Comparison of ENCODE assay signal across 19 cellular contexts in the genomic region with DNA sequence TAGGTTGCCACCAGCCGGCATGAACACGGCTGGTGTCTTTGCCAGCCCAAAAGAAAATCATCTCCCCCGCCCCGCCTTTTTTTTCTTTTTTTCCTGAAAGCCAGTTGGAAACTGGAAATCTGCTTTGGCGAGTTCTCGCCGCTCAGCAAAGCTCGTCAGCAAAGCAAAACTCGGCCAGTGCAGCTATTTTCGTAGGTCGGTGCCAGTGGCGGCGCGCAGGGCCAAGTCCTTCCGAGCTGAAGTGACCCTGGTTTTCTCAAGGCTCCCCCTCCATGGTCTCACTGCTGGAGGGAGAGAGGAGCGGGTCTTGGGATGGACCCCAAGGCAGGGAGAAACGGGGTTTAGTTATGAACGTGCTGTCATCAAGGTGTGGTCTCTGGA.
DNase-seq lines count a peak whose midpoint lies in the region; ATAC-seq, FAIRE-seq and TF ChIP-seq lines count a peak whose summit lies in the region.
"Had no signal": no experiment of that assay in that cellular context is flagged by ENCODE, and none has a peak within 500 bp of the region (broad histone marks: within the 10 kb centered on the region; RNA-seq: fewer than 3 reads in every experiment).

No MANE protein-coding gene starts in this region.

- no peaks in the 10 kb centered on the region for H3K9me3 Mint-ChIP-seq in activated CD4-positive, alpha-beta T cell treated with anti-CD3 and anti-CD28 coated beads, Interleukin-2, amount 10 ng/mL, durations not matched to agents 7 days and 5 days

- peak overlapping the region; percentile 51 for H2AFZ ChIP-seq in PC-3 (ENCODE audit: low read length)

- POLR2A ChIA-PET in PC-3 (lab: Charles Lee; ENCODE audit: unreplicated experiment): no interaction called here
- POLR2A ChIA-PET in activated CD4-positive, alpha-beta T cell treated with anti-CD3 and anti-CD28 coated beads, Interleukin-2, amount 10 ng/mL, durations not matched to agents 7 days and 5 days (lab: Charles Lee): no interaction called here

- TF ChIP-seq CTCF in AG10803 (conservative IDR thresholded peaks at IDR 0.05; ENCODE audit: low read length) (no peak), PC-3 (conservative IDR thresholded peaks at IDR 0.05; ENCODE audit: low read depth, low read length) (no peak), coronary artery (IDR thresholded peaks at IDR 0.05) (no peak), kidney (IDR thresholded peaks at IDR 0.05; ENCODE audit: borderline replicate concordance, extremely low read depth, insufficient read depth) (no peak)

- H3K36me3 ChIP-seq in PC-3 (ENCODE audit: low read depth, low read length): no peaks in the 10 kb centered on the region
- no peaks in the 10 kb centered on the region for H3K36me3 ChIP-seq in kidney (ENCODE audit: control insufficient read depth in 1 of 2, insufficient read depth in 2 of 2, low read length in 2 of 2)
- H3K36me3 ChIP-seq: HAP-1 had no signal

- H4K20me1 ChIP-seq in PC-3 (ENCODE audit: low read length): no peaks in the 10 kb centered on the region

- H3K9me2 ChIP-seq in PC-3 (replicated peaks; ENCODE audit: low read length): no peaks in the 10 kb centered on the region

- no peaks in the 10 kb centered on the region for H3K79me2 ChIP-seq in PC-3 (ENCODE audit: low read length)

- ATAC-seq in PC-3 (no peak), sciatic nerve (peak; percentile 48), HG02885 (IDR thresholded peaks at IDR 0.05; ENCODE audit: poor library complexity, unreplicated experiment) (no peak)
- ATAC-seq: T-cell had no signal

- CTCF ChIA-PET in PC-3 (lab: Charles Lee): no interaction called here
- CTCF ChIA-PET in activated CD4-positive, alpha-beta T cell treated with anti-CD3 and anti-CD28 coated beads, Interleukin-2, amount 10 ng/mL, durations not matched to agents 7 days and 5 days (lab: Charles Lee): no interaction called here

- no peak for DNase-seq in AG10803 (ENCODE audit: low read depth)
- DNase-seq in PC-3: no peak
- no peak for DNase-seq in coronary artery (ENCODE audit: low spot score)
- no peak for DNase-seq in sciatic nerve (ENCODE audit: low spot score)
- DNase-seq in activated CD4-positive, alpha-beta T cell treated with anti-CD3 and anti-CD28 coated beads, Interleukin-2, amount 10 ng/mL, durations not matched to agents 7 days and 5 days: no peak
- no peak for DNase-seq in kidney
- DNase-seq: CD4-positive, CD25-positive, alpha-beta regulatory T cell; DMS79; NCI-H1436; NCI-H187 treated with DMSO at 0.1 percent for 48 hours; NCI-H2107; NCI-H446 treated with DMSO at 0.1 percent for 48 hours; NCI-H526 treated with DMSO at 0.1 percent for 48 hours; SIG-M5; T-cell had no signal

- H3K27ac Mint-ChIP-seq in activated CD4-positive, alpha-beta T cell treated with anti-CD3 and anti-CD28 coated beads, Interleukin-2, amount 10 ng/mL, durations not matched to agents 7 days and 5 days: no peak overlapping the region
- H3K27ac Mint-ChIP-seq: CD4-positive, CD25-positive, alpha-beta regulatory T cell; T-cell had no signal

- no peak for FAIRE-seq in kidney (lab: Jason Lieb, UNC)
- FAIRE-seq: A204.1 had no signal

- H3K4me3 ChIP-seq in AG10803 (ENCODE audit: low read length) (peak overlapping the region; percentile 10; the same call in 1 of the 2 replicates), PC-3 (ENCODE audit: low read length) (peak overlapping the region; percentile 26; the same call in 1 of the 2 replicates), coronary artery (peak overlapping the region; percentile 53), kidney (ENCODE audit: low read length in 2 of 2) (no peak overlapping the region)
- H3K4me3 ChIP-seq: HAP-1 had no signal

- peak overlapping the region; percentile 73 for H3K4me2 ChIP-seq in PC-3 (ENCODE audit: low read length)

- H3K27ac ChIP-seq in PC-3 (ENCODE audit: low read length) (peak overlapping the region; percentile 78), coronary artery (no peak overlapping the region), kidney (ENCODE audit: low read depth in 2 of 2, low read length in 2 of 2) (no peak overlapping the region)

- BruUV-seq in PC-3 (replicated peaks; lab: Mats Ljungman, UMichigan): no TSS peak

- no peaks in the 10 kb centered on the region for H3K9me3 ChIP-seq in PC-3 (ENCODE audit: low read length)
- H3K9me3 ChIP-seq in kidney (ENCODE audit: control insufficient read depth in 1 of 2, low read length in 2 of 2): no peaks in the 10 kb centered on the region
- H3K9me3 ChIP-seq: HAP-1 had no signal

- intact Hi-C loops in PC-3 (cut with micrococcal nuclease): loop anchor here (2.0 to 10.0 kb wide), 2 partner anchors 79 to 237 kb away; no protein-coding TSS in a partner anchor
- intact Hi-C loops in sciatic nerve (cut with DNase I): no loop called here
- intact Hi-C loops in kidney (cut with DNase I): no loop called here

- H3K27me3 ChIP-seq in PC-3 (ENCODE audit: low read length): no peaks in the 10 kb centered on the region

- H3K9ac ChIP-seq in PC-3 (ENCODE audit: low read length) (peak overlapping the region; percentile 41; the same call in 1 of the 2 replicates), kidney (ENCODE audit: low read length in 2 of 2) (no peak overlapping the region)

- H3K27me3 Mint-ChIP-seq in activated CD4-positive, alpha-beta T cell treated with anti-CD3 and anti-CD28 coated beads, Interleukin-2, amount 10 ng/mL, durations not matched to agents 7 days and 5 days: peaks cover 18% of the 10 kb centered on the region
- H3K27me3 Mint-ChIP-seq: IgD-negative memory B cell had no signal

- no peak overlapping the region for H3K4me3 Mint-ChIP-seq in activated CD4-positive, alpha-beta T cell treated with anti-CD3 and anti-CD28 coated beads, Interleukin-2, amount 10 ng/mL, durations not matched to agents 7 days and 5 days
- H3K4me3 Mint-ChIP-seq: CD4-positive, CD25-positive, alpha-beta regulatory T cell; T-cell had no signal

- H3K4me1 ChIP-seq in PC-3 (ENCODE audit: insufficient read depth, low read length): peaks cover 25% of the 10 kb centered on the region
- no peaks in the 10 kb centered on the region for H3K4me1 ChIP-seq in kidney (ENCODE audit: control insufficient read depth in 1 of 2, insufficient read depth in 1 of 2, low read depth in 1 of 2, low read length in 2 of 2)
- H3K4me1 ChIP-seq: HAP-1 had no signal

- H3F3A ChIP-seq in PC-3 (ENCODE audit: low read length, unreplicated experiment): no peaks in the 10 kb centered on the region

- H3K4me1 Mint-ChIP-seq in activated CD4-positive, alpha-beta T cell treated with anti-CD3 and anti-CD28 coated beads, Interleukin-2, amount 10 ng/mL, durations not matched to agents 7 days and 5 days: no peaks in the 10 kb centered on the region
- H3K4me1 Mint-ChIP-seq: CD4-positive, CD25-positive, alpha-beta regulatory T cell; IgD-negative memory B cell; T-cell had no signal

- H3K36me3 Mint-ChIP-seq in activated CD4-positive, alpha-beta T cell treated with anti-CD3 and anti-CD28 coated beads, Interleukin-2, amount 10 ng/mL, durations not matched to agents 7 days and 5 days (ENCODE audit: low read depth): no peaks in the 10 kb centered on the region
- H3K36me3 Mint-ChIP-seq: CD4-positive, CD25-positive, alpha-beta regulatory T cell had no signal

Comparison
In these comparisons a context has a peak if more than half of its experiments do, and no peak if none do; other contexts are left out.
1. H3K4me3 ChIP-seq: peak in AG10803 (single experiment), PC-3 (single experiment) and coronary artery (single experiment); none in kidney (0 of 2).